In genomic region chr18:4276983-4277585, GRCh38 we compare ENCODE assay signal across 1 cellular context.
TF ChIP-seq lines count a peak whose summit lies in the region.

No MANE protein-coding gene starts in this region.

TF ChIP-seq in GM12878, 131 proteins besides CTCF, POLR2A, EP300 and RAD21 (continued from another document and continues in another):
- 0 out of 2 replicates have a peak, but pooled peaks have one; percentile 30 for TF ChIP-seq MLLT1 (IDR thresholded peaks at IDR 0.05)
- TF ChIP-seq POLR2AphosphoS5 (IDR thresholded peaks at IDR 0.05; ENCODE audit: low read length), result no peak
- TF ChIP-seq RB1 (IDR thresholded peaks at IDR 0.05; ENCODE audit: borderline replicate concordance), result no peak
- no peak for TF ChIP-seq PAX8 (IDR thresholded peaks at IDR 0.05)
- peak; percentile 51; the same call in 1 of the 2 replicates for TF ChIP-seq BACH1 (IDR thresholded peaks at IDR 0.05; ENCODE audit: borderline replicate concordance)
- no peak for TF ChIP-seq RFX5 (IDR thresholded peaks at IDR 0.05; ENCODE audit: low read depth, low read length)
- TF ChIP-seq ATF3 (IDR thresholded peaks at IDR 0.05; ENCODE audit: borderline replicate concordance, extremely low read depth, low read depth, low read length), result no peak
- TF ChIP-seq STAT3 (IDR thresholded peaks at IDR 0.05; ENCODE audit: low read depth, low read length), result no peak
- no peak for TF ChIP-seq EGR1 (IDR thresholded peaks at IDR 0.05; ENCODE audit: borderline replicate concordance in 1 of 2, low read depth in 2 of 2, low read length in 2 of 2)
- no peak for TF ChIP-seq TBL1XR1 (IDR thresholded peaks at IDR 0.05; ENCODE audit: low read depth, low read length)
- peak; percentile 72; the same call in 1 of the 2 replicates for TF ChIP-seq ZNF592 (IDR thresholded peaks at IDR 0.05)
- no peak for TF ChIP-seq SPI1 (IDR thresholded peaks at IDR 0.05; ENCODE audit: borderline replicate concordance, insufficient read depth, low read depth, low read length)
- peak; percentile 54 for TF ChIP-seq SKIL (IDR thresholded peaks at IDR 0.05; ENCODE audit: low read depth, poor library complexity, severe bottlenecking)
- TF ChIP-seq JUNB (IDR thresholded peaks at IDR 0.05), result no peak
- TF ChIP-seq RUNX3 (IDR thresholded peaks at IDR 0.05; ENCODE audit: low read length), result peak; percentile 63
- TF ChIP-seq IKZF1 (conservative IDR thresholded peaks at IDR 0.05), result peak; percentile 67
- no peak for TF ChIP-seq MYB (IDR thresholded peaks at IDR 0.05; ENCODE audit: borderline replicate concordance, low read depth, low read length)
- peak; percentile 71; the same call in 1 of the 2 replicates for TF ChIP-seq ZNF24 (IDR thresholded peaks at IDR 0.05)
- TF ChIP-seq MTA2 (IDR thresholded peaks at IDR 0.05; ENCODE audit: low read depth), result peak; percentile 96
- TF ChIP-seq HSF1 (IDR thresholded peaks at IDR 0.05; ENCODE audit: low read depth, low read length), result no peak
- no peak for TF ChIP-seq TCF12 (IDR thresholded peaks at IDR 0.05; ENCODE audit: low read depth, low read length)
- TF ChIP-seq STAT1 (conservative IDR thresholded peaks at IDR 0.05), result no peak
- TF ChIP-seq HDAC2 (IDR thresholded peaks at IDR 0.05), result no peak
- no peak for TF ChIP-seq HCFC1 (IDR thresholded peaks at IDR 0.05; ENCODE audit: low read length)
- peak; percentile 30; the same call in 1 of the 2 replicates for TF ChIP-seq GATAD2B (conservative IDR thresholded peaks at IDR 0.05; ENCODE audit: low read depth)
- no peak for TF ChIP-seq TAF1 (IDR thresholded peaks at IDR 0.05; ENCODE audit: borderline replicate concordance, low read depth, low read length)
- no peak for TF ChIP-seq YY1 (IDR thresholded peaks at IDR 0.05; ENCODE audit: low read depth, low read length)
- TF ChIP-seq TCF3 (IDR thresholded peaks at IDR 0.05; ENCODE audit: borderline replicate concordance, insufficient read depth, low read depth, low read length), result no peak
- TF ChIP-seq ASH2L (IDR thresholded peaks at IDR 0.05; ENCODE audit: borderline replicate concordance, low read depth), result no peak
- TF ChIP-seq PML (IDR thresholded peaks at IDR 0.05; ENCODE audit: low read length), result no peak
- no peak for TF ChIP-seq SUZ12 (IDR thresholded peaks at IDR 0.05; ENCODE audit: unreplicated experiment)
- TF ChIP-seq ZBTB33 (IDR thresholded peaks at IDR 0.05), result no peak
- TF ChIP-seq MAX (IDR thresholded peaks at IDR 0.05; ENCODE audit: low read depth, low read length), result no peak
- no peak for TF ChIP-seq SREBF1 (IDR thresholded peaks at IDR 0.05; ENCODE audit: low read length)
- no peak for TF ChIP-seq ZBED1 (IDR thresholded peaks at IDR 0.05; ENCODE audit: borderline replicate concordance)
- TF ChIP-seq BMI1 (IDR thresholded peaks at IDR 0.05; ENCODE audit: borderline replicate concordance), result peak; percentile 86
- TF ChIP-seq IRF5 (IDR thresholded peaks at IDR 0.05; ENCODE audit: borderline replicate concordance), result no peak
- TF ChIP-seq ZNF217 (IDR thresholded peaks at IDR 0.05), result peak; percentile 53; the same call in 1 of the 2 replicates
- no peak for TF ChIP-seq SP1 (IDR thresholded peaks at IDR 0.05; ENCODE audit: low read depth, low read length)
- TF ChIP-seq E2F4 (IDR thresholded peaks at IDR 0.05; ENCODE audit: low read depth, low read length), result no peak
- TF ChIP-seq CREB1 (IDR thresholded peaks at IDR 0.05; ENCODE audit: low read depth), result no peak
- no peak for TF ChIP-seq TCF7 (IDR thresholded peaks at IDR 0.05; ENCODE audit: borderline replicate concordance)
- no peak for TF ChIP-seq CUX1 (IDR thresholded peaks at IDR 0.05; ENCODE audit: insufficient replicate concordance, low read depth, low read length)
- TF ChIP-seq IKZF2 (IDR thresholded peaks at IDR 0.05), result peak; percentile 83 to 88
- no peak for TF ChIP-seq CBFB (IDR thresholded peaks at IDR 0.05; ENCODE audit: low read depth)
- TF ChIP-seq KDM1A (IDR thresholded peaks at IDR 0.05; ENCODE audit: borderline replicate concordance), result no peak
- TF ChIP-seq RCOR1 (conservative IDR thresholded peaks at IDR 0.05; ENCODE audit: low read depth, low read length), result no peak
